11 cellular contexts compared by ENCODE assay signal in genomic region chr17:74778960-74779359, GRCh38. TPM values are rescaled to one million over a fixed set of nuclear protein-coding genes. Genes with fewer than 3 reads are reported as not detected.
A peak's percentile ranks its signal among the peaks of the same experiment; 100 is the strongest.
DNase-seq lines count a peak whose midpoint lies in the region; ATAC-seq and TF ChIP-seq lines count a peak whose summit lies in the region.
"Had no signal": no experiment of that assay in that cellular context is flagged by ENCODE, and none has a peak within 500 bp of the region (broad histone marks: within the 10 kb centered on the region; RNA-seq: fewer than 3 reads in every experiment).

No MANE protein-coding gene starts in this region.

- intact Hi-C loops in Caco-2 (cut with micrococcal nuclease; ENCODE audit: unreplicated experiment) (no loop called here), uterus (cut with DNase I; ENCODE audit: low total_unique reads) (no loop called here)

- no peak overlapping the region for H3K27ac Mint-ChIP-seq in Caco-2 (ENCODE audit: unreplicated experiment)
- H3K27ac Mint-ChIP-seq in activated naive CD8-positive, alpha-beta T cell treated with anti-CD3 and anti-CD28 coated beads, Interleukin-2, amount 50 U/mL, for 24 hours, result peak overlapping the region; percentile 36
- H3K27ac Mint-ChIP-seq in nephron, result no peak overlapping the region

- no peaks in the 10 kb centered on the region for H3K9me3 Mint-ChIP-seq in Caco-2 (ENCODE audit: unreplicated experiment)
- no peaks in the 10 kb centered on the region for H3K9me3 Mint-ChIP-seq in activated naive CD8-positive, alpha-beta T cell treated with anti-CD3 and anti-CD28 coated beads, Interleukin-2, amount 50 U/mL, for 24 hours
- H3K9me3 Mint-ChIP-seq in nephron, result no peaks in the 10 kb centered on the region

- H3K27me3 Mint-ChIP-seq in Caco-2 (ENCODE audit: insufficient read depth, unreplicated experiment) (no peaks in the 10 kb centered on the region), nephron (ENCODE audit: low read depth) (no peaks in the 10 kb centered on the region)
- no peaks in the 10 kb centered on the region for H3K27me3 Mint-ChIP-seq in activated naive CD8-positive, alpha-beta T cell treated with anti-CD3 and anti-CD28 coated beads, Interleukin-2, amount 50 U/mL, for 24 hours

- no peaks in the 10 kb centered on the region for H3K36me3 ChIP-seq in Caco-2 (ENCODE audit: control insufficient read depth, insufficient read depth, low read length)
- no peaks in the 10 kb centered on the region for H3K36me3 ChIP-seq in uterus

- H3K27ac ChIP-seq in uterus, result no peak overlapping the region

- BruUV-seq in Caco-2 (replicated peaks; lab: Mats Ljungman, UMichigan), result no TSS peak

- no peak for ATAC-seq in activated naive CD8-positive, alpha-beta T cell treated with anti-CD3 and anti-CD28 coated beads, Interleukin-2, amount 50 U/mL, for 24 hours
- no peak for ATAC-seq in GM21737 (IDR thresholded peaks at IDR 0.05; ENCODE audit: unreplicated experiment)
- ATAC-seq: right cardiac atrium had no signal

- H3K4me1 ChIP-seq in Caco-2 (peaks cover 9% of the 10 kb centered on the region), uterus (peaks cover 6 to 8% of the 10 kb centered on the region in 2 donors)

- H3K4me3 ChIP-seq in Caco-2 (ENCODE audit: low read depth, low read length) (no peak overlapping the region), uterus (no peak overlapping the region)
- H3K4me3 ChIP-seq: tibial nerve had no signal

- TF ChIP-seq CTCF in Caco-2 (IDR thresholded peaks at IDR 0.05; ENCODE audit: insufficient read depth in 1 of 2, low read depth in 1 of 2, low read length in 1 of 2, severe bottlenecking in 1 of 2, unreplicated experiment in 1 of 2) (no peak), nephron (IDR thresholded peaks at IDR 0.05; ENCODE audit: unreplicated experiment in 3 of 3) (no peak), uterus (IDR thresholded peaks at IDR 0.05) (no peak)

- no peak for TF ChIP-seq POLR2A in uterus (IDR thresholded peaks at IDR 0.05)

- DNase-seq in Caco-2, result no peak
- peak; percentile 93 for DNase-seq in MV-4-11 (lab: John Stamatoyannopoulos, UW)
- DNase-seq in activated naive CD8-positive, alpha-beta T cell treated with anti-CD3 and anti-CD28 coated beads, Interleukin-2, amount 50 U/mL, for 24 hours, result no peak
- no peak for DNase-seq in uterus
- DNase-seq in NCI-H187 treated with DMSO at 0.1 percent for 48 hours (lab: John Stamatoyannopoulos, UW), result no peak
- DNase-seq: anterior cingulate cortex, DND-41, right cardiac atrium had no signal

- CTCF ChIA-PET in Caco-2 (lab: Charles Lee), result no interaction called here

- H3K4me3 Mint-ChIP-seq in Caco-2 (ENCODE audit: unreplicated experiment) (peak overlapping the region; percentile 16), nephron (peak overlapping the region in 2 of 3 experiments; percentile 22 to 71)
- H3K4me3 Mint-ChIP-seq in activated naive CD8-positive, alpha-beta T cell treated with anti-CD3 and anti-CD28 coated beads, Interleukin-2, amount 50 U/mL, for 24 hours, result peak overlapping the region; percentile 25

- POLR2A ChIA-PET in Caco-2 (lab: Charles Lee), result interaction anchor here (1.3 kb wide), 1 partner anchor 42 kb away, joined by 7 read pairs; the partner anchor contains the start of gene RAB37

- H3K27me3 ChIP-seq in Caco-2 (replicated peaks; ENCODE audit: control insufficient read depth, insufficient read depth, low read length) (no peaks in the 10 kb centered on the region), uterus (no peaks in the 10 kb centered on the region)
- H3K27me3 ChIP-seq: tibial nerve had no signal

- H3K4me1 Mint-ChIP-seq in Caco-2 (ENCODE audit: low read depth, unreplicated experiment), result peaks cover 3% of the 10 kb centered on the region
- H3K4me1 Mint-ChIP-seq in activated naive CD8-positive, alpha-beta T cell treated with anti-CD3 and anti-CD28 coated beads, Interleukin-2, amount 50 U/mL, for 24 hours, result peaks cover 57% of the 10 kb centered on the region
- peaks cover 22% of the 10 kb centered on the region for H3K4me1 Mint-ChIP-seq in nephron

- H3K36me3 Mint-ChIP-seq in Caco-2 (ENCODE audit: insufficient read depth, unreplicated experiment) (peaks cover 37% of the 10 kb centered on the region), nephron (ENCODE audit: low read depth) (peaks cover 5% of the 10 kb centered on the region)
- H3K36me3 Mint-ChIP-seq in activated naive CD8-positive, alpha-beta T cell treated with anti-CD3 and anti-CD28 coated beads, Interleukin-2, amount 50 U/mL, for 24 hours (ENCODE audit: low read depth), result peaks cover 13% of the 10 kb centered on the region

- no peaks in the 10 kb centered on the region for H3K9me3 ChIP-seq in Caco-2
- H3K9me3 ChIP-seq in uterus, result no peaks in the 10 kb centered on the region
- H3K9me3 ChIP-seq: tibial nerve had no signal

RNA-seq across cellular contexts. Expression of gene NAT9, which starts 2.8 kb away (rescaled TPM):
- total RNA-seq in Caco-2 (2022) (84.5 and 89.5 TPM in 2 replicates), uterus (10 to 100 TPM in 3 of 4 donors, 1 to 10 TPM in 1; 5.4 to 53.3 (median 33.9) TPM)

RNA-seq across cellular contexts. Expression of gene NHERF1, which starts 30.5 kb away (rescaled TPM):
- total RNA-seq in Caco-2 (2022) (204 and 218 TPM in 2 replicates), uterus (10 to 100 TPM in 3 of 4 donors, 1 to 10 TPM in 1; 3.3 to 16.9 (median 12.0) TPM)

RNA-seq across cellular contexts. Expression of gene RAB37, which starts 41.9 kb away (rescaled TPM):
- total RNA-seq in Caco-2 (2022) (12.3 and 14.8 TPM in 2 replicates), uterus (1 to 10 TPM in 3 of 4 donors, under 1 TPM in 1; under 0.01 to 5.0 (median 1.7) TPM)

Comparison
In these comparisons a context has a peak if more than half of its experiments do, and no peak if none do; other contexts are left out.
1. RNA of gene NHERF1, which starts 30.5 kb away (total RNA-seq): 204 to 218 TPM in Caco-2; 3.3 to 16.9 TPM in uterus; every median in the first group is over 10 times any median in the second.
2. Peak in every context shown above with its lines, with median percentiles within 50 percentile points of each other: H3K4me3 Mint-ChIP-seq.